10 cellular contexts compared by ENCODE assay signal in genomic region chr10:14056545-14057332, GRCh38.
DNase-seq lines count a peak whose midpoint lies in the region; ATAC-seq and TF ChIP-seq lines count a peak whose summit lies in the region.
"Had no signal": no experiment of that assay in that cellular context is flagged by ENCODE, and none has a peak within 500 bp of the region (broad histone marks: within the 10 kb centered on the region; RNA-seq: fewer than 3 reads in every experiment).

No MANE protein-coding gene starts in this region.

- H3F3A ChIP-seq in smooth muscle cell (ENCODE audit: low read depth): no peaks in the 10 kb centered on the region

- H3K79me2 ChIP-seq in smooth muscle cell (ENCODE audit: low read depth): no peaks in the 10 kb centered on the region

- H3K27me3 ChIP-seq in kidney epithelial cell (ENCODE audit: control insufficient read depth, insufficient read depth, low read length) (no peaks in the 10 kb centered on the region), smooth muscle cell (ENCODE audit: low read depth) (no peaks in the 10 kb centered on the region)

- no peak for TF ChIP-seq CTCF in kidney epithelial cell (IDR thresholded peaks at IDR 0.05; ENCODE audit: insufficient read depth, low read length, poor library complexity, severe bottlenecking)
- TF ChIP-seq CTCF in smooth muscle cell (IDR thresholded peaks at IDR 0.05; ENCODE audit: borderline replicate concordance, insufficient read depth, poor library complexity, severe bottlenecking): no peak

- no peak overlapping the region for H2AFZ ChIP-seq in smooth muscle cell (ENCODE audit: low read depth)

- H3K27ac ChIP-seq in smooth muscle cell (ENCODE audit: low read depth): peak overlapping the region; percentile 42
- H3K27ac ChIP-seq: 22Rv1 had no signal

- H3K27me3 Mint-ChIP-seq in natural killer cell treated with Interleukin-12 subunit alpha and Interleukin-12 subunit beta and Interleukin-15 and Interleukin-18, amount 100 ng/mL, for 72 hours: peaks cover 12 to 13% of the 10 kb centered on the region in 2 donors

- H3K4me2 ChIP-seq in smooth muscle cell: peak overlapping the region; percentile 50

- 46% methylated on average over 6 of the region's 6 CpGs for WGBS in smooth muscle cell (ENCODE audit: low lambda C conversion rate)

- no peaks in the 10 kb centered on the region for H3K4me1 Mint-ChIP-seq in natural killer cell treated with Interleukin-12 subunit alpha and Interleukin-12 subunit beta and Interleukin-15 and Interleukin-18, amount 100 ng/mL, for 72 hours (ENCODE audit: low read depth in 2 of 2)

- H3K36me3 Mint-ChIP-seq in natural killer cell treated with Interleukin-12 subunit alpha and Interleukin-12 subunit beta and Interleukin-15 and Interleukin-18, amount 100 ng/mL, for 72 hours: no peaks in the 10 kb centered on the region

- peaks cover 6% of the 10 kb centered on the region for H3K4me1 ChIP-seq in smooth muscle cell (ENCODE audit: low read depth)

- H4K20me1 ChIP-seq in smooth muscle cell (ENCODE audit: low read depth): no peaks in the 10 kb centered on the region

- no peak for ATAC-seq in GM19455 (IDR thresholded peaks at IDR 0.05; ENCODE audit: unreplicated experiment)
- no peak for ATAC-seq in natural killer cell treated with Interleukin-12 subunit alpha and Interleukin-12 subunit beta and Interleukin-15 and Interleukin-18, amount 100 ng/mL, for 72 hours
- ATAC-seq: stimulated activated naive CD8-positive, alpha-beta T cell treated with anti-CD3 and anti-CD28 coated beads, Interleukin-15, Interleukin-2, amounts not matched to agents 100 U/mL and 50 U/mL, for 24 hours had no signal

- peaks cover 2% of the 10 kb centered on the region for H3K9me3 Mint-ChIP-seq in natural killer cell treated with Interleukin-12 subunit alpha and Interleukin-12 subunit beta and Interleukin-15 and Interleukin-18, amount 100 ng/mL, for 72 hours

- no peaks in the 10 kb centered on the region for H3K9me3 ChIP-seq in smooth muscle cell (replicated peaks; ENCODE audit: low read depth)

- peak; percentile 78 for DNase-seq in DMS 273 (lab: John Stamatoyannopoulos, UW; ENCODE audit: unreplicated experiment)
- DNase-seq in DMS 273 treated with DMSO at 0.1 percent for 48 hours (lab: John Stamatoyannopoulos, UW): no peak
- peak; percentile 84 for DNase-seq in astrocyte of the hippocampus (ENCODE audit: low read depth, low spot score)
- DNase-seq in kidney epithelial cell (ENCODE audit: low read depth): peak; percentile 54
- DNase-seq in smooth muscle cell (lab: John Stamatoyannopoulos, UW; ENCODE audit: unreplicated experiment): no peak
- no peak for DNase-seq in natural killer cell treated with Interleukin-12 subunit alpha and Interleukin-12 subunit beta and Interleukin-15 and Interleukin-18, amount 100 ng/mL, for 72 hours (ENCODE audit: low spot score)
- no peak for DNase-seq in HuH-7 (ENCODE audit: low spot score)
- DNase-seq: stimulated activated naive CD8-positive, alpha-beta T cell treated with anti-CD3 and anti-CD28 coated beads, Interleukin-15, Interleukin-2, amounts not matched to agents 100 U/mL and 50 U/mL, for 24 hours had no signal

- no peak overlapping the region for H3K9ac ChIP-seq in smooth muscle cell (ENCODE audit: low read depth)

- H3K4me3 ChIP-seq in kidney epithelial cell (ENCODE audit: low read depth, low read length) (no peak overlapping the region), smooth muscle cell (no peak overlapping the region)

- H3K27ac Mint-ChIP-seq in natural killer cell treated with Interleukin-12 subunit alpha and Interleukin-12 subunit beta and Interleukin-15 and Interleukin-18, amount 100 ng/mL, for 72 hours: no peak overlapping the region

- no peak overlapping the region for H3K4me3 Mint-ChIP-seq in natural killer cell treated with Interleukin-12 subunit alpha and Interleukin-12 subunit beta and Interleukin-15 and Interleukin-18, amount 100 ng/mL, for 72 hours

- H3K36me3 ChIP-seq in kidney epithelial cell (ENCODE audit: control insufficient read depth, insufficient read depth, low read length): no peaks in the 10 kb centered on the region
- H3K36me3 ChIP-seq in smooth muscle cell (ENCODE audit: low read depth): no peaks in the 10 kb centered on the region

Comparison
In these comparisons a context has a peak if more than half of its experiments do, and no peak if none do; other contexts are left out.
1. DNase-seq: peak in DMS 273 (single experiment), astrocyte of the hippocampus (single experiment) and kidney epithelial cell (single experiment); none in DMS 273 treated with DMSO at 0.1 percent for 48 hours (single experiment), smooth muscle cell (single experiment), natural killer cell treated with Interleukin-12 subunit alpha and Interleukin-12 subunit beta and Interleukin-15 and Interleukin-18, amount 100 ng/mL, for 72 hours (single experiment) and HuH-7 (single experiment).